1 cellular context compared by ENCODE assay signal in the genomic region with DNA sequence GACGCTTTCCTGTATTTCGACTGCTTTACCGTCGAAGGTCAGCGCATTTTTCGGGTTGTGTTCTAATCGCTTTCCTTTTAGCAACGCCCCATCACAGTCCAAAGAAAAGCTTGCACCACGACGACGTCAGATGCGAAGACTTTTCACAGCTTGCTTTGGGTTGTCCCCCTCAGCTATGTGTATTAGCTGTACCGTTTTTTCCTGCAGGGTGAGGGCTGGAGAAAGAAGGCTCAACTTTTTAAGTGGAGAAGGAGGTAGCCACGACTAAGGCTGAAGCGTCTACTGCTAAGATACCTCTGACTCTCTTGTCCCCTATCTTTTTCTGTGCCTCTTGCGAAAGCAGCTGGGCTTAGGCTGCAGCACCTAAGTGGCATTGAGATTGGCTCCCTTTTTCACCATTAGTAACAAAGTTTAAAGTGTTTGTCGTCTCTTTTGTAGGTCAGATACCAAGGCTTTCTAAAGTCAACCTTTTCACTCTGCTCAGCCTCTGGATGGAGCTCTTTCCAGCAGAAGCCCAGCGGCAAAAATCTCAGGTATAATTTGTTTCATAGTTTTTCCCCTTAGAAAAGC.
TF ChIP-seq lines count a peak whose summit lies in the region.

No MANE protein-coding gene starts in this region.

TF ChIP-seq in HCT116, 20 proteins besides CTCF, POLR2A, EP300 and RAD21 (continued from another document):
- TF ChIP-seq, protein P1, sequence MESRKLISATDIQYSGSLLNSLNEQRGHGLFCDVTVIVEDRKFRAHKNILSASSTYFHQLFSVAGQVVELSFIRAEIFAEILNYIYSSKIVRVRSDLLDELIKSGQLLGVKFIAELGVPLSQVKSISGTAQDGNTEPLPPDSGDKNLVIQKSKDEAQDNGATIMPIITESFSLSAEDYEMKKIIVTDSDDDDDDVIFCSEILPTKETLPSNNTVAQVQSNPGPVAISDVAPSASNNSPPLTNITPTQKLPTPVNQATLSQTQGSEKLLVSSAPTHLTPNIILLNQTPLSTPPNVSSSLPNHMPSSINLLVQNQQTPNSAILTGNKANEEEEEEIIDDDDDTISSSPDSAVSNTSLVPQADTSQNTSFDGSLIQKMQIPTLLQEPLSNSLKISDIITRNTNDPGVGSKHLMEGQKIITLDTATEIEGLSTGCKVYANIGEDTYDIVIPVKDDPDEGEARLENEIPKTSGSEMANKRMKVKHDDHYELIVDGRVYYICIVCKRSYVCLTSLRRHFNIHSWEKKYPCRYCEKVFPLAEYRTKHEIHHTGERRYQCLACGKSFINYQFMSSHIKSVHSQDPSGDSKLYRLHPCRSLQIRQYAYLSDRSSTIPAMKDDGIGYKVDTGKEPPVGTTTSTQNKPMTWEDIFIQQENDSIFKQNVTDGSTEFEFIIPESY (IDR thresholded peaks at IDR 0.05; ENCODE audit: extremely low read depth, insufficient replicate concordance, low read length) = no peak
- TF ChIP-seq EGR1 (IDR thresholded peaks at IDR 0.05; ENCODE audit: low read depth) (no peak), ZNF274 (IDR thresholded peaks at IDR 0.05; ENCODE audit: low read depth, low read length) (no peak), EZH2 (IDR thresholded peaks at IDR 0.05) (no peak), CEBPB (IDR thresholded peaks at IDR 0.05; ENCODE audit: low read depth) (no peak), YY1 (IDR thresholded peaks at IDR 0.05; ENCODE audit: extremely low read depth, insufficient replicate concordance, low read depth, low read length) (no peak), SIN3A (IDR thresholded peaks at IDR 0.05; ENCODE audit: low read depth) (no peak), EZH2phosphoT487 (IDR thresholded peaks at IDR 0.05; ENCODE audit: borderline replicate concordance) (no peak), CBX3 (IDR thresholded peaks at IDR 0.05; ENCODE audit: low read depth) (no peak)
- TF ChIP-seq, protein P2, sequence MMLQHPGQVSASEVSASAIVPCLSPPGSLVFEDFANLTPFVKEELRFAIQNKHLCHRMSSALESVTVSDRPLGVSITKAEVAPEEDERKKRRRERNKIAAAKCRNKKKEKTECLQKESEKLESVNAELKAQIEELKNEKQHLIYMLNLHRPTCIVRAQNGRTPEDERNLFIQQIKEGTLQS (IDR thresholded peaks at IDR 0.05) = no peak
